ENCODE assay signal across 9 cellular contexts in genomic region chr6:154615483-154616025, GRCh38.
DNase-seq lines count a peak whose midpoint lies in the region; ATAC-seq and TF ChIP-seq lines count a peak whose summit lies in the region.
"Had no signal": no experiment of that assay in that cellular context is flagged by ENCODE, and none has a peak within 500 bp of the region (broad histone marks: within the 10 kb centered on the region; RNA-seq: fewer than 3 reads in every experiment).

No MANE protein-coding gene starts in this region.

- no peaks in the 10 kb centered on the region for H3K27me3 ChIP-seq in colonic mucosa

- H3K27ac ChIP-seq in colonic mucosa: no peak overlapping the region
- H3K27ac ChIP-seq: skin epidermis had no signal

- no peaks in the 10 kb centered on the region for H3K9me3 ChIP-seq in colonic mucosa

- H3K4me1 ChIP-seq in colonic mucosa: no peaks in the 10 kb centered on the region

- peak overlapping the region in 1 of 2 donors; percentile 16 for H3K9ac ChIP-seq in colonic mucosa (ENCODE audit: low read depth in 2 of 2, low read length in 2 of 2)

- peak; percentile 7 for DNase-seq in G401 (ENCODE audit: low spot score)
- DNase-seq in NCI-H226: peak; percentile 49
- DNase-seq in colonic mucosa: peak; percentile 94
- peak; percentile 88 for DNase-seq in mucosa of gallbladder (ENCODE audit: low spot score)
- DNase-seq in CD1c-positive myeloid dendritic cell (ENCODE audit: extremely low spot score): no peak
- DNase-seq in NK-92 treated with Interleukin-12 subunit alpha and Interleukin-12 subunit beta, amount 100 ng/mL, for 24 hours (lab: John Stamatoyannopoulos, UW): no peak

- intact Hi-C loops in colonic mucosa (cut with DNase I): no loop called here

- H3K4me3 ChIP-seq in colonic mucosa: no peak overlapping the region
- H3K4me3 ChIP-seq: skin epidermis had no signal

- peak; percentile 31 for TF ChIP-seq CTCF in colonic mucosa (IDR thresholded peaks at IDR 0.05)

- in situ Hi-C loops in G401 (cut with HindIII; ENCODE audit: low sequenced_read_pairs): no loop called here

- ATAC-seq in HG02642 (IDR thresholded peaks at IDR 0.05; ENCODE audit: poor library complexity, unreplicated experiment) (no peak), HG03442 (IDR thresholded peaks at IDR 0.05; ENCODE audit: unreplicated experiment) (no peak)

- no peaks in the 10 kb centered on the region for H3K36me3 ChIP-seq in colonic mucosa

Comparison
In these comparisons a context has a peak if more than half of its experiments do, and no peak if none do; other contexts are left out.
1. DNase-seq: peak in G401 (single experiment), NCI-H226 (single experiment), colonic mucosa (single experiment) and mucosa of gallbladder (single experiment); none in CD1c-positive myeloid dendritic cell (single experiment) and NK-92 treated with Interleukin-12 subunit alpha and Interleukin-12 subunit beta, amount 100 ng/mL, for 24 hours (single experiment).